19 cellular contexts compared by ENCODE assay signal in genomic region chr15:27235161-27235560, GRCh38.
"Had no signal": no experiment of that assay in that cellular context is flagged by ENCODE, and none has a peak within 500 bp of the region (broad histone marks: within the 10 kb centered on the region; RNA-seq: fewer than 3 reads in every experiment).

No MANE protein-coding gene starts in this region.

- H3K9me3 ChIP-seq: MG63, SJSA1 had no signal

- H3K4me3 ChIP-seq: MG63, SJSA1, SK-N-MC had no signal

- H3K4me1 ChIP-seq: SJSA1 had no signal

- H3K27ac ChIP-seq: SJSA1, SK-N-MC had no signal

- H3K27me3 ChIP-seq: MG63, SJSA1 had no signal

- H3K36me3 ChIP-seq: MG63, SJSA1 had no signal

- DNase-seq: Karpas-422, KG1, MG63, NCI-H1105 treated with DMSO at 0.1 percent for 48 hours, NCI-H1417 treated with DMSO at 0.1 percent for 48 hours, NCI-H146, NCI-H1694 treated with DMSO at 0.1 percent for 48 hours, NCI-H2081 treated with DMSO at 0.1 percent for 48 hours, NCI-H2171, NCI-H226, NCI-H446 treated with DMSO at 0.1 percent for 48 hours, NCI-H526, NCI-H82, Right ventricle myocardium superior, RPMI8226, SIG-M5, T-helper 1 cell had no signal
